13 cellular contexts compared by ENCODE assay signal in genomic region chr2:60413069-60413818, GRCh38.
A peak's percentile ranks its signal among the peaks of the same experiment; 100 is the strongest.
DNase-seq lines count a peak whose midpoint lies in the region; ATAC-seq lines count a peak whose summit lies in the region.
"Had no signal": no experiment of that assay in that cellular context is flagged by ENCODE, and none has a peak within 500 bp of the region (broad histone marks: within the 10 kb centered on the region; RNA-seq: fewer than 3 reads in every experiment).

No MANE protein-coding gene starts in this region.

- H2BK120ac ChIP-seq in neuronal stem cell (ENCODE audit: low read depth, low read length): no peak overlapping the region

- no peak overlapping the region for H3K27ac ChIP-seq in neuronal stem cell (replicated peaks; ENCODE audit: low read length)
- H3K27ac ChIP-seq: pancreas, stomach had no signal

- H3K4me3 ChIP-seq in neuronal stem cell (ENCODE audit: low read length in 2 of 2): no peak overlapping the region
- H3K4me3 ChIP-seq: lung, pancreas, stomach had no signal

- no peak overlapping the region for H3K23ac ChIP-seq in neuronal stem cell (ENCODE audit: low read depth, low read length, poor library complexity)

- H2AK5ac ChIP-seq in neuronal stem cell (ENCODE audit: low read depth, low read length): no peak overlapping the region

- H3K9ac ChIP-seq in neuronal stem cell (ENCODE audit: low read depth, low read length, poor library complexity): no peak overlapping the region

- ATAC-seq in GM18909 (IDR thresholded peaks at IDR 0.05; ENCODE audit: poor library complexity, unreplicated experiment) (peak; percentile 26), GM21786 (IDR thresholded peaks at IDR 0.05; ENCODE audit: unreplicated experiment) (peak; percentile 4), HG03571 (IDR thresholded peaks at IDR 0.05; ENCODE audit: unreplicated experiment) (peak; percentile 41), HG03521 (IDR thresholded peaks at IDR 0.05; ENCODE audit: unreplicated experiment) (no peak), HG02870 (IDR thresholded peaks at IDR 0.05; ENCODE audit: unreplicated experiment) (no peak)
- ATAC-seq: pancreas had no signal

- no CpG with 5 or more reads among the region's 4 CpGs for WGBS in neuronal stem cell (ENCODE audit: extremely low coverage in 2 of 2, insufficient read length in 2 of 2, insufficient replicate concordance in 1 of 2), 2 donors

- no peaks in the 10 kb centered on the region for H3K9me3 ChIP-seq in neuronal stem cell (replicated peaks in 1 of 2; ENCODE audit: control insufficient read depth in 2 of 2, insufficient read depth in 1 of 2, low read depth in 1 of 2, low read length in 2 of 2)
- H3K9me3 ChIP-seq: pancreas, stomach had no signal

- H3K18ac ChIP-seq in neuronal stem cell (ENCODE audit: low read length): no peak overlapping the region

- H3K36me3 ChIP-seq in neuronal stem cell (replicated peaks in 1 of 2; ENCODE audit: control insufficient read depth in 2 of 2, insufficient read depth in 2 of 2, low read length in 2 of 2): no peaks in the 10 kb centered on the region
- H3K36me3 ChIP-seq: pancreas, stomach had no signal

- no peak overlapping the region for H4K91ac ChIP-seq in neuronal stem cell (ENCODE audit: low read depth, low read length, poor library complexity)

- H3K4me1 ChIP-seq in neuronal stem cell (ENCODE audit: control insufficient read depth in 2 of 2, insufficient read depth in 1 of 2, low read depth in 1 of 2, low read length in 2 of 2): peaks cover 0 to 6% of the 10 kb centered on the region in 2 donors

- H2AFZ ChIP-seq in neuronal stem cell (ENCODE audit: low read length): no peak overlapping the region

- DNase-seq in neuronal stem cell (ENCODE audit: low spot score): no peak
- DNase-seq in HUDEP-2 (lab: John Stamatoyannopoulos, UW; ENCODE audit: unreplicated experiment in 76 of 76): no peak
- DNase-seq: NCI-H510A; pancreas; SHP77; stimulated activated CD4-positive, alpha-beta T cell treated with anti-CD3 and anti-CD28 coated beads, Interleukin-2, amount 100 ng/mL, for 24 hours; stomach had no signal

- H2BK5ac ChIP-seq in neuronal stem cell (ENCODE audit: low read length): peak overlapping the region; percentile 7

- no peaks in the 10 kb centered on the region for H3K79me1 ChIP-seq in neuronal stem cell (ENCODE audit: low read depth, low read length)

- no peak overlapping the region for H3K4me2 ChIP-seq in neuronal stem cell (ENCODE audit: insufficient read depth, low read length, poor library complexity, severe bottlenecking)

- H4K8ac ChIP-seq in neuronal stem cell (ENCODE audit: low read depth, low read length): no peak overlapping the region

- no peak overlapping the region for H2BK12ac ChIP-seq in neuronal stem cell (ENCODE audit: low read length)

- H3K14ac ChIP-seq in neuronal stem cell (ENCODE audit: low read length): no peak overlapping the region

- no peak overlapping the region for H2BK15ac ChIP-seq in neuronal stem cell (ENCODE audit: low read length)

- peaks cover 0 to 2% (median 0%) of the 10 kb centered on the region in 3 experiments for H3K27me3 ChIP-seq in neuronal stem cell (ENCODE audit: control insufficient read depth in 3 of 3, insufficient read depth in 3 of 3, low read depth in 1 of 3, low read length in 3 of 3)
- H3K27me3 ChIP-seq: pancreas, stomach had no signal

- no peak overlapping the region for H3K4ac ChIP-seq in neuronal stem cell (ENCODE audit: low read length)

Comparison
In these comparisons a context has a peak if more than half of its experiments do, and no peak if none do; other contexts are left out.
1. ATAC-seq: peak in GM18909 (single experiment), GM21786 (single experiment) and HG03571 (single experiment); none in HG03521 (single experiment) and HG02870 (single experiment).